In genomic region chr2:74653589-74653984, GRCh38 we compare ENCODE assay signal across 8 cellular contexts. TPM values are rescaled to one million over a fixed set of nuclear protein-coding genes. Genes with fewer than 3 reads are reported as not detected.
A peak's percentile ranks its signal among the peaks of the same experiment; 100 is the strongest.
DNase-seq lines count a peak whose midpoint lies in the region; ATAC-seq lines count a peak whose summit lies in the region.

No MANE protein-coding gene starts in this region.

- CTCF ChIA-PET in activated CD4-positive, alpha-beta memory T cell treated with anti-CD3 and anti-CD28 coated beads, Interleukin-2, amount 10 ng/mL, durations not matched to agents 7 days and 5 days (lab: Charles Lee), result interaction anchor here (1.0 to 1.3 kb wide), 2 partner anchors 68 to 262 kb away, joined by 3 read pairs; no protein-coding TSS in a partner anchor

- no peaks in the 10 kb centered on the region for H3K9me3 Mint-ChIP-seq in activated CD4-positive, alpha-beta memory T cell treated with anti-CD3 and anti-CD28 coated beads, Interleukin-2, amount 10 ng/mL, durations not matched to agents 7 days and 5 days
- H3K9me3 Mint-ChIP-seq in stimulated activated naive CD8-positive, alpha-beta T cell treated with anti-CD3 and anti-CD28 coated beads, Interleukin-15, amount 100 ng/mL, for 72 hours, result peaks cover 0 to 4% of the 10 kb centered on the region in 2 donors

- no peak for DNase-seq in activated CD4-positive, alpha-beta memory T cell treated with anti-CD3 and anti-CD28 coated beads, Interleukin-2, amount 10 ng/mL, durations not matched to agents 7 days and 5 days
- DNase-seq in stimulated activated naive CD8-positive, alpha-beta T cell treated with anti-CD3 and anti-CD28 coated beads, Interleukin-15, amount 100 ng/mL, for 72 hours, result no peak
- DNase-seq in mesenteric fat pad (ENCODE audit: low spot score) (no peak), NCI-H146 (lab: John Stamatoyannopoulos, UW) (no peak), NCI-H146 treated with DMSO at 0.1 percent for 48 hours (lab: John Stamatoyannopoulos, UW; ENCODE audit: unreplicated experiment) (no peak)

- H3K27ac Mint-ChIP-seq in activated CD4-positive, alpha-beta memory T cell treated with anti-CD3 and anti-CD28 coated beads, Interleukin-2, amount 10 ng/mL, durations not matched to agents 7 days and 5 days, result no peak overlapping the region
- no peak overlapping the region for H3K27ac Mint-ChIP-seq in stimulated activated naive CD8-positive, alpha-beta T cell treated with anti-CD3 and anti-CD28 coated beads, Interleukin-15, amount 100 ng/mL, for 72 hours

- peak; percentile 10 for ATAC-seq in GM19025 (IDR thresholded peaks at IDR 0.05; ENCODE audit: low read depth, unreplicated experiment)
- peak; percentile 11 for ATAC-seq in HG02884 (IDR thresholded peaks at IDR 0.05; ENCODE audit: unreplicated experiment)
- peak; percentile 55 for ATAC-seq in stimulated activated naive CD8-positive, alpha-beta T cell treated with anti-CD3 and anti-CD28 coated beads, Interleukin-15, amount 100 ng/mL, for 72 hours

- POLR2A ChIA-PET in activated CD4-positive, alpha-beta memory T cell treated with anti-CD3 and anti-CD28 coated beads, Interleukin-2, amount 10 ng/mL, durations not matched to agents 7 days and 5 days (lab: Charles Lee), result no interaction called here

- H3K27me3 Mint-ChIP-seq in activated CD4-positive, alpha-beta memory T cell treated with anti-CD3 and anti-CD28 coated beads, Interleukin-2, amount 10 ng/mL, durations not matched to agents 7 days and 5 days, result peaks cover 17% of the 10 kb centered on the region
- H3K27me3 Mint-ChIP-seq in stimulated activated naive CD8-positive, alpha-beta T cell treated with anti-CD3 and anti-CD28 coated beads, Interleukin-15, amount 100 ng/mL, for 72 hours, result peaks cover 31% of the 10 kb centered on the region

- H3K4me3 ChIP-seq in iPS-11a (ENCODE audit: low read depth, low read length), result peak overlapping the region; percentile 71

- peaks cover 18% of the 10 kb centered on the region for H3K4me1 Mint-ChIP-seq in activated CD4-positive, alpha-beta memory T cell treated with anti-CD3 and anti-CD28 coated beads, Interleukin-2, amount 10 ng/mL, durations not matched to agents 7 days and 5 days
- peaks cover 13% of the 10 kb centered on the region for H3K4me1 Mint-ChIP-seq in stimulated activated naive CD8-positive, alpha-beta T cell treated with anti-CD3 and anti-CD28 coated beads, Interleukin-15, amount 100 ng/mL, for 72 hours

- H3K36me3 Mint-ChIP-seq in activated CD4-positive, alpha-beta memory T cell treated with anti-CD3 and anti-CD28 coated beads, Interleukin-2, amount 10 ng/mL, durations not matched to agents 7 days and 5 days (ENCODE audit: low read depth), result no peaks in the 10 kb centered on the region

- H3K4me3 Mint-ChIP-seq in activated CD4-positive, alpha-beta memory T cell treated with anti-CD3 and anti-CD28 coated beads, Interleukin-2, amount 10 ng/mL, durations not matched to agents 7 days and 5 days, result peak overlapping the region; percentile 74
- peak overlapping the region; percentile 75 to 83 for H3K4me3 Mint-ChIP-seq in stimulated activated naive CD8-positive, alpha-beta T cell treated with anti-CD3 and anti-CD28 coated beads, Interleukin-15, amount 100 ng/mL, for 72 hours

RNA-seq across cellular contexts. Expression of gene SEMA4F, which starts 0.5 kb away (rescaled TPM):
- total RNA-seq in activated CD4-positive, alpha-beta memory T cell treated with anti-CD3 and anti-CD28 coated beads, Interleukin-2, amount 10 ng/mL, durations not matched to agents 7 days and 5 days, result 1 to 10 TPM; 6.6 to 8.2 TPM
- 6.6 TPM for total RNA-seq in mesenteric fat pad

RNA-seq across cellular contexts. Expression of gene M1AP, which starts 5.5 kb away (rescaled TPM):
- not detected for total RNA-seq in activated CD4-positive, alpha-beta memory T cell treated with anti-CD3 and anti-CD28 coated beads, Interleukin-2, amount 10 ng/mL, durations not matched to agents 7 days and 5 days
- 0.32 TPM for total RNA-seq in mesenteric fat pad
